Comparison of ENCODE assay signal across 11 cellular contexts in genomic region chr19:6216996-6217751, GRCh38.
A peak's percentile ranks its signal among the peaks of the same experiment; 100 is the strongest.
DNase-seq lines count a peak whose midpoint lies in the region; ATAC-seq and TF ChIP-seq lines count a peak whose summit lies in the region.
"Had no signal": no experiment of that assay in that cellular context is flagged by ENCODE, and none has a peak within 500 bp of the region (broad histone marks: within the 10 kb centered on the region; RNA-seq: fewer than 3 reads in every experiment).

No MANE protein-coding gene starts in this region.

- DNase-seq in NCI-H82 (lab: John Stamatoyannopoulos, UW) (peak; percentile 26), NCI-H82 treated with DMSO at 0.1 percent for 48 hours (lab: John Stamatoyannopoulos, UW; ENCODE audit: unreplicated experiment) (no peak), choroid plexus epithelial cell (ENCODE audit: low read depth) (peak; percentile 63), upper lobe of right lung (no peak), MV-4-11 (lab: John Stamatoyannopoulos, UW) (no peak)
- DNase-seq in NK-92 treated with Interleukin-12 subunit alpha and Interleukin-12 subunit beta, amount 100 ng/mL, for 24 hours (lab: John Stamatoyannopoulos, UW) = no peak
- DNase-seq: foreskin keratinocyte had no signal

- no peak overlapping the region for H3K4me3 ChIP-seq in choroid plexus epithelial cell (ENCODE audit: low read depth, low read length)
- no peak overlapping the region for H3K4me3 ChIP-seq in upper lobe of right lung
- H3K4me3 ChIP-seq: pancreas had no signal

- H3K36me3 ChIP-seq in upper lobe of right lung = peaks cover 26% of the 10 kb centered on the region

- H3K27me3 ChIP-seq in layer of hippocampus (ENCODE audit: control insufficient read depth, insufficient read depth, low read length) (no peaks in the 10 kb centered on the region), upper lobe of right lung (no peaks in the 10 kb centered on the region)
- H3K27me3 ChIP-seq: foreskin keratinocyte, pancreas had no signal

- H3K27ac ChIP-seq in layer of hippocampus (ENCODE audit: low read depth, low read length) (peak overlapping the region; percentile 46), upper lobe of right lung (peak overlapping the region; percentile 58)
- H3K27ac ChIP-seq: foreskin keratinocyte, HL-60, pancreas had no signal

- TF ChIP-seq CTCF in choroid plexus epithelial cell (conservative IDR thresholded peaks at IDR 0.05; ENCODE audit: low read depth, low read length) = no peak
- TF ChIP-seq CTCF in upper lobe of right lung (IDR thresholded peaks at IDR 0.05) = no peak

- no peaks in the 10 kb centered on the region for H3K9me3 ChIP-seq in upper lobe of right lung
- H3K9me3 ChIP-seq: pancreas had no signal

- H3K4me1 ChIP-seq in upper lobe of right lung = peaks cover 41% of the 10 kb centered on the region
- H3K4me1 ChIP-seq: foreskin keratinocyte, pancreas had no signal

- intact Hi-C loops in upper lobe of right lung (cut with DNase I) = loop anchor here (5.0 kb wide), 1 partner anchor 80 kb away; no protein-coding TSS in a partner anchor

- ATAC-seq in upper lobe of right lung = peak; percentile 45
- no peak for ATAC-seq in HG02938 (IDR thresholded peaks at IDR 0.05; ENCODE audit: unreplicated experiment)
- ATAC-seq: foreskin keratinocyte had no signal

Comparison
In these comparisons a context has a peak if more than half of its experiments do, and no peak if none do; other contexts are left out.
1. DNase-seq: peak in NCI-H82 (single experiment) and choroid plexus epithelial cell (single experiment); none in NCI-H82 treated with DMSO at 0.1 percent for 48 hours (single experiment), upper lobe of right lung (single experiment), NK-92 treated with Interleukin-12 subunit alpha and Interleukin-12 subunit beta, amount 100 ng/mL, for 24 hours (single experiment) and MV-4-11 (single experiment).